8 cellular contexts compared by ENCODE assay signal in the genomic region with DNA sequence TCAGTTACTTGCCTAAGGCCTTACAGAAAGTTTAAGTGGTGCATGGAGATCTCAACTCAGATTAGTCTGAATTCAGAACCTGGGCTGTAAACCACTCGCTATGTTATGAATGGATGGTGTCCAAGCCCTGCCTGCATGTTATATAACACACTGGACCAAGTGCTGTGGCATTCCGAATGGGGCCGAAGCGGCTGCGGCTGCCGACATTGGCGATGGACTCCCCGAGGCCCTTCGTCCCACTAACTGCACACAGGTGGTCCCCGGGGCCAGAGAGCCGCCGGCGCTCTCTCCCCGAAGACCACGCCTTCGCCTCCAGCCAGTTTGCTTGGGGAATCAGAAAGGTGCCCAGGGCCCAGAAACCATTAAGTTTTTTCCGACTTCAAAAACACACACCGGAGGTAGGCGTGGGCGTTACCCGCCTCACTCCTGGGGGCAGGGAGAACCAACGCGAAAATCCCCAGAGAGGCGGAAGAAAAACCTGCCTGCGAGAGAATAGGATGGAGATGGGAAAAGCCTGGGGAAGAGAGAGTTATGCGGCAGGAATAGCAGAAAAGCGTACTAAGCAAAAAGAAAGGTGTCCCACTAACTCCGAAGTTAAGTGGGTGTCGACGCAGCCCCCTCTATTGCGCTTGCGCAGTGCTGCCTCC. TPM values are rescaled to one million over a fixed set of nuclear protein-coding genes. Genes with fewer than 3 reads are reported as not detected.
DNase-seq lines count a peak whose midpoint lies in the region; ATAC-seq and TF ChIP-seq lines count a peak whose summit lies in the region.

No MANE protein-coding gene starts in this region.

- H3K36me3 ChIP-seq in CD4-positive, alpha-beta memory T cell (ENCODE audit: insufficient read depth, low read length) = no peaks in the 10 kb centered on the region
- H3K36me3 ChIP-seq in adrenal gland (replicated peaks in 1 of 2) (no peaks in the 10 kb centered on the region), smooth muscle cell (ENCODE audit: low read depth) (no peaks in the 10 kb centered on the region)

- peaks cover 12% of the 10 kb centered on the region for H3K79me2 ChIP-seq in smooth muscle cell (ENCODE audit: low read depth)

- WGBS in adrenal gland, 4 donors = 0 to 1% (median 0%) methylated on average over 24 to 32 of the region's 32 CpGs
- WGBS in smooth muscle cell (ENCODE audit: low lambda C conversion rate) = 2% methylated on average over 31 of the region's 32 CpGs

- no peaks in the 10 kb centered on the region for H3F3A ChIP-seq in smooth muscle cell (ENCODE audit: low read depth)

- peak overlapping the region; percentile 91 to 100 (median 98) for H3K4me3 Mint-ChIP-seq in CD4-positive, alpha-beta memory T cell

- no peak for TF ChIP-seq POLR2A in adrenal gland (IDR thresholded peaks at IDR 0.05)

- peak overlapping the region; percentile 93 to 98 for H3K4me3 ChIP-seq in CD4-positive, alpha-beta memory T cell (ENCODE audit: low read length in 2 of 2)
- peak overlapping the region; percentile 20 to 93 (median 52) for H3K4me3 ChIP-seq in adrenal gland
- H3K4me3 ChIP-seq in iPS-18c (ENCODE audit: insufficient read depth, low read depth, low read length) = peak overlapping the region; percentile 67
- peak overlapping the region; percentile 69 for H3K4me3 ChIP-seq in smooth muscle cell

- H3K9ac ChIP-seq in smooth muscle cell (ENCODE audit: low read depth) = peak overlapping the region; percentile 57

- no peak for TF ChIP-seq CTCF in adrenal gland (IDR thresholded peaks at IDR 0.05)
- TF ChIP-seq CTCF in smooth muscle cell (IDR thresholded peaks at IDR 0.05; ENCODE audit: borderline replicate concordance, insufficient read depth, poor library complexity, severe bottlenecking) = no peak
- TF ChIP-seq CTCF in GM10248 (IDR thresholded peaks at IDR 0.05; ENCODE audit: control extremely low read depth, extremely low read depth, low read depth, missing control alignments) = no peak

- peak overlapping the region; percentile 79 for H2AFZ ChIP-seq in smooth muscle cell (ENCODE audit: low read depth)

- no peaks in the 10 kb centered on the region for H3K9me3 Mint-ChIP-seq in CD4-positive, alpha-beta memory T cell

- peak overlapping the region; percentile 94 to 100 (median 99) for H3K27ac Mint-ChIP-seq in CD4-positive, alpha-beta memory T cell

- H3K4me1 ChIP-seq in CD4-positive, alpha-beta memory T cell (ENCODE audit: insufficient read depth, low read length) = peaks cover 36% of the 10 kb centered on the region
- H3K4me1 ChIP-seq in adrenal gland (replicated peaks in 1 of 2) = peaks cover 0 to 17% of the 10 kb centered on the region in 2 donors
- peaks cover 13% of the 10 kb centered on the region for H3K4me1 ChIP-seq in smooth muscle cell (ENCODE audit: low read depth)

- H3K27me3 Mint-ChIP-seq in CD4-positive, alpha-beta memory T cell = no peaks in the 10 kb centered on the region

- H3K4me2 ChIP-seq in smooth muscle cell = peak overlapping the region; percentile 92

- no peaks in the 10 kb centered on the region for H3K9me3 ChIP-seq in CD4-positive, alpha-beta memory T cell (ENCODE audit: control insufficient read depth in 1 of 2, low read length in 2 of 2)
- H3K9me3 ChIP-seq in adrenal gland (replicated peaks in 1 of 3) = no peaks in the 10 kb centered on the region
- H3K9me3 ChIP-seq in iPS-18c (ENCODE audit: control insufficient read depth, insufficient read depth, low read length) = no peaks in the 10 kb centered on the region
- no peaks in the 10 kb centered on the region for H3K9me3 ChIP-seq in smooth muscle cell (replicated peaks; ENCODE audit: low read depth)

- peak overlapping the region; percentile 92 for H3K27ac ChIP-seq in CD4-positive, alpha-beta memory T cell (ENCODE audit: low read depth, low read length)
- H3K27ac ChIP-seq in adrenal gland (peak overlapping the region in 4 of 5 donors; percentile 33 to 78 (median 66)), smooth muscle cell (ENCODE audit: low read depth) (peak overlapping the region; percentile 56)

- peaks cover 25 to 52% (median 32%) of the 10 kb centered on the region in 4 donors for H3K4me1 Mint-ChIP-seq in CD4-positive, alpha-beta memory T cell

- ATAC-seq in GM19438 (IDR thresholded peaks at IDR 0.05; ENCODE audit: low read depth, unreplicated experiment) (peak; percentile 29), HG03457 (IDR thresholded peaks at IDR 0.05; ENCODE audit: unreplicated experiment) (peak; percentile 15)

- POLR2A ChIA-PET in CD4-positive, alpha-beta memory T cell (lab: Charles Lee; ENCODE audit: partially characterized antibody) = interaction anchor here (0.7 to 12.2 kb wide), 13 partner anchors 9 to 798 kb away, joined by 3 to 493 read pairs (median 7); no protein-coding TSS in a partner anchor
- POLR2A ChIA-PET in GM10248 (lab: Yijun Ruan, JAX) = no interaction called here

- H3K27me3 ChIP-seq in CD4-positive, alpha-beta memory T cell (ENCODE audit: insufficient read depth, low read length) = no peaks in the 10 kb centered on the region
- no peaks in the 10 kb centered on the region for H3K27me3 ChIP-seq in adrenal gland
- peaks cover 18% of the 10 kb centered on the region for H3K27me3 ChIP-seq in smooth muscle cell (ENCODE audit: low read depth)

- H3K36me3 Mint-ChIP-seq in CD4-positive, alpha-beta memory T cell = peaks cover 13 to 30% of the 10 kb centered on the region in 2 donors

- CTCF ChIA-PET in CD4-positive, alpha-beta memory T cell (lab: Charles Lee; ENCODE audit: partially characterized antibody) = interaction anchor here (0.6 to 13.9 kb wide), 6 partner anchors 45 to 550 kb away, joined by 3 to 135 read pairs (median 24); no protein-coding TSS in a partner anchor
- CTCF ChIA-PET in GM10248 (lab: Yijun Ruan, JAX) = no interaction called here

- DNase-seq in CD4-positive, alpha-beta memory T cell = no peak
- peak in 6 of 7 donors; percentile 45 to 71 (median 54) for DNase-seq in adrenal gland
- no peak for DNase-seq in smooth muscle cell (lab: John Stamatoyannopoulos, UW; ENCODE audit: unreplicated experiment)
- no peak for DNase-seq in GM10248 (ENCODE audit: extremely low spot score)
- DNase-seq in NCI-H1048 (lab: John Stamatoyannopoulos, UW) = no peak

- peaks cover 18% of the 10 kb centered on the region for H4K20me1 ChIP-seq in smooth muscle cell (ENCODE audit: low read depth)

- intact Hi-C loops in CD4-positive, alpha-beta memory T cell (cut with micrococcal nuclease) = loop anchor here (1.0 to 10.0 kb wide), 5 partner anchors 70 to 1537 kb away; a partner anchor contains a TSS
- intact Hi-C loops in adrenal gland (cut with DNase I) = loop anchor here in 1 of 2 donors (5.0 kb wide), 1 partner anchor 152 kb away; no protein-coding TSS in a partner anchor

RNA-seq across cellular contexts. Expression of a gene that starts 0.6 kb away (rescaled TPM):
- 10 to 100 TPM; 13.9 to 14.8 TPM for total RNA-seq in CD4-positive, alpha-beta memory T cell
- 10 to 100 TPM in 1 of 2 donors, 1 to 10 TPM in 1; 5.3 to 43.0 TPM for polyA plus RNA-seq in CD4-positive, alpha-beta memory T cell
- total RNA-seq in adrenal gland (1 to 10 TPM; 1.5 to 8.5 (median 2.0) TPM), smooth muscle cell (5.3 and 7.8 TPM in 2 replicates)
- polyA plus RNA-seq in adrenal gland (1 to 10 TPM in 1 of 3 donors, under 1 TPM in 2; 0.54 to 5.4 (median 0.72) TPM), smooth muscle cell (2.7 and 5.7 TPM in 2 replicates)

Comparison
In these comparisons a context has a peak if more than half of its experiments do, and no peak if none do; other contexts are left out.
1. DNase-seq: peak in adrenal gland (6 of 7); none in CD4-positive, alpha-beta memory T cell (0 of 5), smooth muscle cell (single experiment), GM10248 (single experiment) and NCI-H1048 (single experiment).
2. Peak in every context shown above with its lines, with median percentiles within 50 percentile points of each other: H3K27ac ChIP-seq and H3K4me3 ChIP-seq.